In genomic region chr16:84434800-84435199, GRCh38 we compare ENCODE assay signal across 24 cellular contexts.
"Had no signal": no experiment of that assay in that cellular context is flagged by ENCODE, and none has a peak within 500 bp of the region (broad histone marks: within the 10 kb centered on the region; RNA-seq: fewer than 3 reads in every experiment).

No MANE protein-coding gene starts in this region.

- H3K4me1 Mint-ChIP-seq: activated CD4-positive, alpha-beta T cell treated with anti-CD3 and anti-CD28 coated beads, Interleukin-2, amount 10 ng/mL, durations not matched to agents 24 days and 14 days; activated naive CD4-positive, alpha-beta T cell treated with anti-CD3 and anti-CD28 coated beads, Interleukin-2, amount 10 ng/mL, durations not matched to agents 7 days and 5 days; central memory CD8-positive, alpha-beta T cell; immature natural killer cell; memory B cell; naive thymus-derived CD8-positive, alpha-beta T cell; stimulated activated effector memory CD8-positive, alpha-beta T cell treated with anti-CD3 and anti-CD28 coated beads, Interleukin-12 subunit alpha, Interleukin-12 subunit beta, amount 100 ng/mL, for 72 hours had no signal

- H3K9me3 Mint-ChIP-seq: activated CD4-positive, alpha-beta T cell treated with anti-CD3 and anti-CD28 coated beads, Interleukin-2, amount 10 ng/mL, durations not matched to agents 24 days and 14 days; activated naive CD4-positive, alpha-beta T cell treated with anti-CD3 and anti-CD28 coated beads, Interleukin-2, amount 10 ng/mL, durations not matched to agents 7 days and 5 days; activated T-cell treated with anti-CD3 and anti-CD28 coated beads, Interleukin-2, amount 50 U/mL, for 4 hours; central memory CD8-positive, alpha-beta T cell; immature natural killer cell; memory B cell; naive thymus-derived CD8-positive, alpha-beta T cell; stimulated activated effector memory CD8-positive, alpha-beta T cell treated with anti-CD3 and anti-CD28 coated beads, Interleukin-12 subunit alpha, Interleukin-12 subunit beta, amount 100 ng/mL, for 72 hours; T-helper 2 cell treated with Interferon-gamma antibody and Interleukin-4, amounts not matched to agents 5 μg/mL and 100 μg/mL, for 36 hours had no signal

- H3K4me3 Mint-ChIP-seq: activated CD4-positive, alpha-beta T cell treated with anti-CD3 and anti-CD28 coated beads, Interleukin-2, amount 10 ng/mL, durations not matched to agents 24 days and 14 days; activated CD8-positive, alpha-beta T cell treated with anti-CD3 and anti-CD28 coated beads, Interleukin-2, amount 10 ng/mL, durations not matched to agents 7 days and 5 days; activated naive CD4-positive, alpha-beta T cell treated with anti-CD3 and anti-CD28 coated beads, Interleukin-2, amount 10 ng/mL, durations not matched to agents 7 days and 5 days; activated T-cell treated with anti-CD3 and anti-CD28 coated beads, Interleukin-2, amount 50 U/mL, for 4 hours; central memory CD8-positive, alpha-beta T cell; immature natural killer cell; memory B cell; naive thymus-derived CD8-positive, alpha-beta T cell; stimulated activated effector memory CD8-positive, alpha-beta T cell treated with anti-CD3 and anti-CD28 coated beads, Interleukin-12 subunit alpha, Interleukin-12 subunit beta, amount 100 ng/mL, for 72 hours; T-helper 2 cell treated with Interferon-gamma antibody and Interleukin-4, amounts not matched to agents 5 μg/mL and 100 μg/mL, for 36 hours had no signal

- H3K36me3 Mint-ChIP-seq: activated naive CD4-positive, alpha-beta T cell treated with anti-CD3 and anti-CD28 coated beads, Interleukin-2, amount 10 ng/mL, durations not matched to agents 7 days and 5 days; immature natural killer cell; memory B cell; naive thymus-derived CD8-positive, alpha-beta T cell; stimulated activated effector memory CD8-positive, alpha-beta T cell treated with anti-CD3 and anti-CD28 coated beads, Interleukin-12 subunit alpha, Interleukin-12 subunit beta, amount 100 ng/mL, for 72 hours had no signal

- H3K27ac Mint-ChIP-seq: activated CD4-positive, alpha-beta T cell treated with anti-CD3 and anti-CD28 coated beads, Interleukin-2, amount 10 ng/mL, durations not matched to agents 24 days and 14 days; activated CD8-positive, alpha-beta T cell treated with anti-CD3 and anti-CD28 coated beads, Interleukin-2, amount 10 ng/mL, durations not matched to agents 7 days and 5 days; activated naive CD4-positive, alpha-beta T cell treated with anti-CD3 and anti-CD28 coated beads, Interleukin-2, amount 10 ng/mL, durations not matched to agents 7 days and 5 days; immature natural killer cell; memory B cell; stimulated activated effector memory CD8-positive, alpha-beta T cell treated with anti-CD3 and anti-CD28 coated beads, Interleukin-12 subunit alpha, Interleukin-12 subunit beta, amount 100 ng/mL, for 72 hours; T-helper 2 cell treated with Interferon-gamma antibody and Interleukin-4, amounts not matched to agents 5 μg/mL and 100 μg/mL, for 36 hours had no signal

- ATAC-seq: activated CD8-positive, alpha-beta T cell treated with anti-CD3 and anti-CD28 coated beads, Interleukin-2, amount 10 ng/mL, durations not matched to agents 7 days and 5 days; activated T-cell treated with anti-CD3 and anti-CD28 coated beads, Interleukin-2, amount 50 U/mL, for 4 hours; gastroesophageal sphincter; heart left ventricle; naive thymus-derived CD8-positive, alpha-beta T cell; sciatic nerve; stimulated activated effector memory CD8-positive, alpha-beta T cell treated with anti-CD3 and anti-CD28 coated beads, Interleukin-12 subunit alpha, Interleukin-12 subunit beta, amount 100 ng/mL, for 72 hours; upper lobe of right lung had no signal

- DNase-seq: activated CD4-positive, alpha-beta T cell treated with anti-CD3 and anti-CD28 coated beads, Interleukin-2, amount 10 ng/mL, durations not matched to agents 24 days and 14 days; activated CD4-positive, CD25-positive, alpha-beta regulatory T cell; activated CD8-positive, alpha-beta T cell treated with anti-CD3 and anti-CD28 coated beads, Interleukin-2, amount 10 ng/mL, durations not matched to agents 7 days and 5 days; activated effector memory CD4-positive, alpha-beta T cell treated with Interleukin-2 at 50 U/mL for 16 hours; activated naive CD4-positive, alpha-beta T cell treated with anti-CD3 and anti-CD28 coated beads, Interleukin-2, amount 10 ng/mL, durations not matched to agents 7 days and 5 days; activated T-cell treated with anti-CD3 and anti-CD28 coated beads, Interleukin-2, amount 50 U/mL, for 4 hours; aorta; brain microvascular endothelial cell; cortex of kidney; effector CD8-positive, alpha-beta T cell; heart left ventricle; immature natural killer cell; kidney glomerular epithelial cell; stimulated activated CD4-positive, alpha-beta T cell treated with anti-CD3 and anti-CD28 coated beads, Interleukin-4, amount 100 ng/mL, for 24 hours; stomach; testis; upper lobe of right lung had no signal
